ENCODE assay signal across 8 cellular contexts in the genomic region with DNA sequence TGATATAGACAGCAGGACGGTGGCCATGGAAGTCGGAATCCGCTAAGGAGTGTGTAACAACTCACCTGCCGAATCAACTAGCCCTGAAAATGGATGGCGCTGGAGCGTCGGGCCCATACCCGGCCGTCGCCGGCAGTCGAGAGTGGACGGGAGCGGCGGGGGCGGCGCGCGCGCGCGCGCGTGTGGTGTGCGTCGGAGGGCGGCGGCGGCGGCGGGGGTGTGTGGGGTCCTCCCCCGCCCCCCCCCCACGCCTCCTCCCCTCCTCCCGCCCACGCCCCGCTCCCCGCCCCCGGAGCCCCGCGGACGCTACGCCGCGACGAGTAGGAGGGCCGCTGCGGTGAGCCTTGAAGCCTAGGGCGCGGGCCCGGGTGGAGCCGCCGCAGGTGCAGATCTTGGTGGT.
DNase-seq lines count a peak whose midpoint lies in the region; ATAC-seq, FAIRE-seq and TF ChIP-seq lines count a peak whose summit lies in the region.
"Not testable (repeated sequence)": the region's sequence is repeated elsewhere in the genome, so short reads cannot be mapped to it uniquely, and the experiment has no call there.

No MANE protein-coding gene starts in this region.

- peak; percentile 57; the same call in 2 of the 3 replicates for ATAC-seq in GM23338
- peak; percentile 31 for ATAC-seq in HG02798 (IDR thresholded peaks at IDR 0.05; ENCODE audit: poor library complexity, unreplicated experiment)
- peak; percentile 57 for ATAC-seq in activated B cell treated with CpG ODN at 0.5 μM for 24 hours (ENCODE audit: low read depth)
- ATAC-seq in activated naive CD8-positive, alpha-beta T cell treated with anti-CD3 and anti-CD28 coated beads, Interleukin-2, amount 10 ng/mL, durations not matched to agents 7 days and 5 days (ENCODE audit: low read depth), result peak; percentile 46
- ATAC-seq in K562, result peak; percentile 81
- ATAC-seq in left ventricle myocardium superior, result peak; percentile 46
- ATAC-seq in left lobe of liver, result peak; percentile 82
- peak in 3 of 4 donors; percentile 42 to 77 (median 67) for ATAC-seq in pancreas

- not testable (repeated sequence) for TF ChIP-seq RAD21 in K562 (CRISPR knock-in tag; conservative IDR thresholded peaks at IDR 0.05 in 1 of 2, IDR thresholded peaks at IDR 0.05 in 1 of 2)

- H3K36me3 Mint-ChIP-seq in GM23338 (ENCODE audit: low read depth); activated B cell treated with CpG ODN at 0.5 μM for 24 hours (ENCODE audit: low read depth); activated naive CD8-positive, alpha-beta T cell treated with anti-CD3 and anti-CD28 coated beads, Interleukin-2, amount 10 ng/mL, durations not matched to agents 7 days and 5 days: not testable (repeated sequence)

- H3K4me3 Mint-ChIP-seq in GM23338; activated B cell treated with CpG ODN at 0.5 μM for 24 hours; activated naive CD8-positive, alpha-beta T cell treated with anti-CD3 and anti-CD28 coated beads, Interleukin-2, amount 10 ng/mL, durations not matched to agents 7 days and 5 days: not testable (repeated sequence)

- H3K9me2 ChIP-seq in GM23338 (ENCODE audit: insufficient read depth), result not testable (repeated sequence)

- H3K27me3 Mint-ChIP-seq in GM23338 (ENCODE audit: insufficient read depth, low read depth, poor library complexity); activated B cell treated with CpG ODN at 0.5 μM for 24 hours; activated naive CD8-positive, alpha-beta T cell treated with anti-CD3 and anti-CD28 coated beads, Interleukin-2, amount 10 ng/mL, durations not matched to agents 7 days and 5 days: not testable (repeated sequence)

- not testable (repeated sequence) for TF ChIP-seq POLR2A in K562 (conservative IDR thresholded peaks at IDR 0.05)

- not testable (repeated sequence) for H3K27ac Mint-ChIP-seq in GM23338; activated B cell treated with CpG ODN at 0.5 μM for 24 hours; activated naive CD8-positive, alpha-beta T cell treated with anti-CD3 and anti-CD28 coated beads, Interleukin-2, amount 10 ng/mL, durations not matched to agents 7 days and 5 days

- H4K20me1 ChIP-seq in GM23338 (replicated peaks; ENCODE audit: insufficient read depth); K562 (replicated peaks; ENCODE audit: control insufficient read depth, insufficient read depth, low read length): not testable (repeated sequence)

- not testable (repeated sequence) for H3K4me1 Mint-ChIP-seq in GM23338; activated B cell treated with CpG ODN at 0.5 μM for 24 hours; activated naive CD8-positive, alpha-beta T cell treated with anti-CD3 and anti-CD28 coated beads, Interleukin-2, amount 10 ng/mL, durations not matched to agents 7 days and 5 days

- intact Hi-C loops in activated B cell treated with CpG ODN at 0.5 μM for 24 hours (cut with micrococcal nuclease); K562 (cut with micrococcal nuclease); left ventricle myocardium superior (cut with micrococcal nuclease); pancreas (cut with DNase I): not testable (repeated sequence)

- H3K9ac ChIP-seq in K562 (ENCODE audit: insufficient read depth in 1 of 2, low read depth in 2 of 2, low read length in 2 of 2), result not testable (repeated sequence)

- TF ChIP-seq CTCF in GM23338 (conservative IDR thresholded peaks at IDR 0.05; ENCODE audit: low read depth in 2 of 2); activated B cell treated with CpG ODN at 0.5 μM for 24 hours (IDR thresholded peaks at IDR 0.05); K562 (IDR thresholded peaks at IDR 0.05 in 2 of 3, conservative IDR thresholded peaks at IDR 0.05 in 1 of 3; ENCODE audit: insufficient read depth in 2 of 3, low read depth in 1 of 3, low read length in 3 of 3); pancreas (IDR thresholded peaks at IDR 0.05): not testable (repeated sequence)

- WGBS in K562 (ENCODE audit: insufficient coverage, low coverage, missing lambda C conversion rate), result no CpG with 5 or more reads among the region's 52 CpGs
- no CpG with 5 or more reads among the region's 52 CpGs for WGBS in pancreas, 2 donors

- DNase-seq in GM23338 (ENCODE audit: low spot score); activated B cell treated with CpG ODN at 0.5 μM for 24 hours; activated naive CD8-positive, alpha-beta T cell treated with anti-CD3 and anti-CD28 coated beads, Interleukin-2, amount 10 ng/mL, durations not matched to agents 7 days and 5 days; K562 (ENCODE audit: extremely low read depth in 1 of 4, low spot score in 3 of 4); left ventricle myocardium superior; left lobe of liver (ENCODE audit: low spot score); pancreas: not testable (repeated sequence)

- H3K4me3 ChIP-seq in GM23338, K562, pancreas: not testable (repeated sequence)

- CTCF ChIA-PET in activated B cell treated with CpG ODN at 0.5 μM for 24 hours (lab: Charles Lee); K562 (lab: Yijun Ruan, JAX; ENCODE audit: low intra/inter-chr PET ratio): not testable (repeated sequence)

- H2AFZ ChIP-seq in GM23338; K562 (ENCODE audit: low read depth, low read length): not testable (repeated sequence)

- H3K9me3 Mint-ChIP-seq in GM23338; activated B cell treated with CpG ODN at 0.5 μM for 24 hours; activated naive CD8-positive, alpha-beta T cell treated with anti-CD3 and anti-CD28 coated beads, Interleukin-2, amount 10 ng/mL, durations not matched to agents 7 days and 5 days: not testable (repeated sequence)

- in situ Hi-C loops in K562 (cut with MboI), result not testable (repeated sequence)

- not testable (repeated sequence) for H3F3A ChIP-seq in GM23338 (replicated peaks; ENCODE audit: low read depth)

- TF ChIP-seq EP300 in K562 (IDR thresholded peaks at IDR 0.05; ENCODE audit: low read length), result not testable (repeated sequence)

- H3K36me3 ChIP-seq in GM23338 (ENCODE audit: insufficient read depth); K562 (ENCODE audit: control insufficient read depth, insufficient read depth, low read length); pancreas: not testable (repeated sequence)

- not testable (repeated sequence) for BruUV-seq in K562 (replicated peaks; lab: Mats Ljungman, UMichigan)

- POLR2A ChIA-PET in activated B cell treated with CpG ODN at 0.5 μM for 24 hours (lab: Charles Lee); activated naive CD8-positive, alpha-beta T cell treated with anti-CD3 and anti-CD28 coated beads, Interleukin-2, amount 10 ng/mL, durations not matched to agents 7 days and 5 days (lab: Charles Lee); K562 (lab: Yijun Ruan, JAX): not testable (repeated sequence)

- H3K27ac ChIP-seq in GM23338 (ENCODE audit: low read depth); K562 (ENCODE audit: extremely low read depth, low read depth, low read length); pancreas: not testable (repeated sequence)

- not testable (repeated sequence) for FAIRE-seq in K562 (lab: Jason Lieb, UNC); pancreas (lab: Jason Lieb, UNC)

- not testable (repeated sequence) for H3K4me1 ChIP-seq in GM23338 (ENCODE audit: insufficient read depth); K562 (replicated peaks in 1 of 2; ENCODE audit: control insufficient read depth in 2 of 2, insufficient read depth in 2 of 2, low read length in 2 of 2); pancreas

- H3K9me1 ChIP-seq in K562 (ENCODE audit: control insufficient read depth, insufficient read depth, low read length), result not testable (repeated sequence)

- not testable (repeated sequence) for H3K79me2 ChIP-seq in GM23338 (replicated peaks; ENCODE audit: insufficient read depth); K562 (ENCODE audit: control insufficient read depth, insufficient read depth, low read length)

- H3K9me3 ChIP-seq in K562 (replicated peaks; ENCODE audit: control insufficient read depth, insufficient read depth, low read depth, low read length); pancreas: not testable (repeated sequence)

- not testable (repeated sequence) for H3K4me2 ChIP-seq in GM23338; K562 (ENCODE audit: insufficient read depth, low read length)

- H3K27me3 ChIP-seq in GM23338 (ENCODE audit: insufficient read depth); K562 (ENCODE audit: control insufficient read depth in 2 of 2, insufficient read depth in 2 of 2, low read length in 2 of 2); pancreas: not testable (repeated sequence)

Comparison
In these comparisons a context has a peak if more than half of its experiments do, and no peak if none do; other contexts are left out.
1. ATAC-seq: peak in every context shown above with its lines; median percentile 82 in left lobe of liver; 81 in K562; 67 in pancreas; 57 in GM23338; 57 in activated B cell treated with CpG ODN at 0.5 μM for 24 hours; 46 in activated naive CD8-positive, alpha-beta T cell treated with anti-CD3 and anti-CD28 coated beads, Interleukin-2, amount 10 ng/mL, durations not matched to agents 7 days and 5 days; 46 in left ventricle myocardium superior; 31 in HG02798.